13 cellular contexts compared by ENCODE assay signal in genomic region chr9:38274746-38275250, GRCh38.
"Had no signal": no experiment of that assay in that cellular context is flagged by ENCODE, and none has a peak within 500 bp of the region (broad histone marks: within the 10 kb centered on the region; RNA-seq: fewer than 3 reads in every experiment).

No MANE protein-coding gene starts in this region.

- H3K4me1 ChIP-seq: esophagus muscularis mucosa, gastroesophageal sphincter, pancreas, uterus had no signal

- H3K4me3 ChIP-seq: esophagus muscularis mucosa, gastroesophageal sphincter, pancreas, skin epidermis, tibial artery, uterus had no signal

- H3K27me3 ChIP-seq: esophagus muscularis mucosa, gastroesophageal sphincter, pancreas, tibial artery, uterus had no signal

- H3K36me3 ChIP-seq: esophagus muscularis mucosa, gastroesophageal sphincter, pancreas, tibial artery, uterus had no signal

- H3K9me3 ChIP-seq: esophagus muscularis mucosa, gastroesophageal sphincter, pancreas, tibial artery, uterus had no signal

- DNase-seq: activated CD4-positive, alpha-beta T cell treated with anti-CD3 and anti-CD28 coated beads, Interleukin-2, amount 10 ng/mL, durations not matched to agents 7 days and 5 days; activated naive CD4-positive, alpha-beta T cell treated with anti-CD3 and anti-CD28 coated beads, Interleukin-2, amount 50 U/mL, for 16 hours; activated T-cell treated with anti-CD3 and anti-CD28 coated beads, Interleukin-2, amount 50 U/mL, for 1 hour; cerebellar nuclear complex; kidney glomerular epithelial cell; pancreas; retina; T-helper 1 cell; uterus had no signal

- H3K27ac ChIP-seq: esophagus muscularis mucosa, gastroesophageal sphincter, pancreas, skin epidermis, tibial artery, uterus had no signal
